8 cellular contexts compared by ENCODE assay signal in genomic region chr22:29225422-29226090, GRCh38. TPM values are rescaled to one million over a fixed set of nuclear protein-coding genes. Genes with fewer than 3 reads are reported as not detected.
DNase-seq lines count a peak whose midpoint lies in the region; ATAC-seq, FAIRE-seq and TF ChIP-seq lines count a peak whose summit lies in the region.
"Had no signal": no experiment of that assay in that cellular context is flagged by ENCODE, and none has a peak within 500 bp of the region (broad histone marks: within the 10 kb centered on the region; RNA-seq: fewer than 3 reads in every experiment).

No MANE protein-coding gene starts in this region.

- ATAC-seq in body of pancreas (peak; percentile 57), HepG2 (peak; percentile 76), HG02973 (IDR thresholded peaks at IDR 0.05; ENCODE audit: unreplicated experiment) (no peak)

- no peaks in the 10 kb centered on the region for H3K9me3 ChIP-seq in body of pancreas
- H3K9me3 ChIP-seq in HepG2 (ENCODE audit: low read length), result no peaks in the 10 kb centered on the region
- H3K9me3 ChIP-seq in suprapubic skin, result no peaks in the 10 kb centered on the region

- DNase-seq in NCI-H1092 treated with DMSO at 0.1 percent for 48 hours (lab: John Stamatoyannopoulos, UW), result peak; percentile 68
- DNase-seq in body of pancreas, result peak in 3 of 4 donors; percentile 30 to 80 (median 45)
- no peak for DNase-seq in HepG2 (ENCODE audit: low spot score)
- DNase-seq in suprapubic skin (ENCODE audit: low spot score in 2 of 2), result peak in 1 of 2 donors; percentile 82
- DNase-seq in stimulated activated CD4-positive, alpha-beta T cell treated with anti-CD3 and anti-CD28 coated beads, Interleukin-4, amount 100 ng/mL, for 24 hours, result no peak
- DNase-seq in ecto neural progenitor cell (ENCODE audit: low spot score), result no peak
- DNase-seq: activated naive CD4-positive, alpha-beta T cell treated with anti-CD3 and anti-CD28 coated beads, Interleukin-2, amount 50 U/mL, for 16 hours had no signal

- intact Hi-C loops in body of pancreas (cut with DNase I) (no loop called here), HepG2 (cut with micrococcal nuclease; ENCODE audit: unreplicated experiment) (no loop called here)

- no peak for TF ChIP-seq RAD21 in HepG2 (CRISPR knock-in tag; IDR thresholded peaks at IDR 0.05)

- BruUV-seq in HepG2 (replicated peaks; lab: Mats Ljungman, UMichigan), result no TSS peak

- H3K4me3 ChIP-seq in body of pancreas (no peak overlapping the region), HepG2 (replicated peaks in 1 of 3; ENCODE audit: insufficient read depth in 1 of 3, low read depth in 2 of 3, low read length in 3 of 3) (peak overlapping the region in 1 of 3 experiments; percentile 43; a peak in 1 of 6 replicates), suprapubic skin (no peak overlapping the region)

- H3K9ac ChIP-seq in HepG2 (ENCODE audit: insufficient read depth, low read depth, low read length), result no peak overlapping the region

- H4K20me1 ChIP-seq in HepG2 (ENCODE audit: insufficient read depth, low read length), result no peaks in the 10 kb centered on the region

- H2AFZ ChIP-seq in HepG2 (ENCODE audit: low read length), result no peak overlapping the region

- TF ChIP-seq POLR2A in body of pancreas (IDR thresholded peaks at IDR 0.05) (no peak), HepG2 (IDR thresholded peaks at IDR 0.05; ENCODE audit: insufficient read depth in 1 of 2, low read depth in 2 of 2, low read length in 2 of 2) (no peak), suprapubic skin (IDR thresholded peaks at IDR 0.05) (no peak)

- H3K27me3 ChIP-seq in body of pancreas, result no peaks in the 10 kb centered on the region
- H3K27me3 ChIP-seq in HepG2 (ENCODE audit: control insufficient read depth in 1 of 2, insufficient read depth in 2 of 2, low read length in 2 of 2), result peaks cover 10 to 29% of the 10 kb centered on the region in 2 experiments
- H3K27me3 ChIP-seq in suprapubic skin, result no peaks in the 10 kb centered on the region

- WGBS in body of pancreas, 2 donors, result 61 to 70% methylated on average over 5 to 16 of the region's 16 CpGs
- 7% methylated on average over 8 of the region's 16 CpGs for WGBS in HepG2 (ENCODE audit: low lambda C conversion rate)
- 45% methylated on average over 5 of the region's 16 CpGs for WGBS in suprapubic skin

- peak overlapping the region; percentile 31; the same call in 1 of the 2 replicates for H3K4me2 ChIP-seq in HepG2 (ENCODE audit: low read depth, low read length)

- POLR2A ChIA-PET in HepG2 (lab: Yijun Ruan, JAX), result no interaction called here

- FAIRE-seq in HepG2 (lab: Jason Lieb, UNC), result no peak

- no peaks in the 10 kb centered on the region for H3K36me3 ChIP-seq in body of pancreas (replicated peaks in 1 of 2; ENCODE audit: insufficient read depth in 1 of 2, low read depth in 2 of 2)
- H3K36me3 ChIP-seq in HepG2 (replicated peaks in 1 of 2; ENCODE audit: control insufficient read depth in 1 of 2, insufficient read depth in 2 of 2, low read length in 2 of 2), result no peaks in the 10 kb centered on the region
- H3K36me3 ChIP-seq in suprapubic skin, result no peaks in the 10 kb centered on the region

- H3K79me2 ChIP-seq in HepG2 (ENCODE audit: insufficient read depth, low read length), result no peaks in the 10 kb centered on the region

- in situ Hi-C loops in HepG2 (cut with HindIII; ENCODE audit: extremely low pct_ligation_motif_present, low pct_unique_long_range_greater_than_20kb), result no loop called here

- peaks cover 8% of the 10 kb centered on the region for H3K4me1 ChIP-seq in body of pancreas
- peaks cover 27% of the 10 kb centered on the region for H3K4me1 ChIP-seq in HepG2 (ENCODE audit: insufficient read depth, low read length)
- peaks cover 22% of the 10 kb centered on the region for H3K4me1 ChIP-seq in suprapubic skin

- TF ChIP-seq CTCF in body of pancreas (IDR thresholded peaks at IDR 0.05) (peak in 1 of 7 experiments; percentile 23), HepG2 (CRISPR knock-in tag; IDR thresholded peaks at IDR 0.05) (no peak), suprapubic skin (IDR thresholded peaks at IDR 0.05) (no peak)

- no peak for TF ChIP-seq EP300 in HepG2 (IDR thresholded peaks at IDR 0.05; ENCODE audit: low read depth in 2 of 2, low read length in 2 of 2)
- TF ChIP-seq EP300 in HepG2 (CRISPR knock-in tag; IDR thresholded peaks at IDR 0.05; ENCODE audit: borderline replicate concordance), result no peak
- TF ChIP-seq EP300 in suprapubic skin (IDR thresholded peaks at IDR 0.05), result no peak

- CTCF ChIA-PET in HepG2 (lab: Yijun Ruan, JAX; ENCODE audit: low intra/inter-chr PET ratio, low total read pairs), result no interaction called here

- H3K27ac ChIP-seq in body of pancreas, result peak overlapping the region in 3 of 4 donors; percentile 2 to 16 (median 6)
- no peak overlapping the region for H3K27ac ChIP-seq in HepG2 (ENCODE audit: extremely low read length, insufficient read depth, low read length)
- H3K27ac ChIP-seq in suprapubic skin, result peak overlapping the region; percentile 51

RNA-seq across cellular contexts. Expression of gene EMID1, which starts 19.9 kb away (rescaled TPM):
- total RNA-seq in body of pancreas (10 to 100 TPM in 1 of 2 donors, 1 to 10 TPM in 1; 5.9 to 25.9 TPM), HepG2 (2016; rRNA removed; fragmentation: Illumina TruSeq; extraction: Trizol) (0.21 and 0.82 TPM in 2 replicates), suprapubic skin (1 to 10 TPM; 1.6 to 7.4 (median 2.9) TPM)
- total RNA-seq in HepG2 (2016; cell fraction: cytosol; rRNA removed; fragmentation: Illumina TruSeq; extraction: Trizol; ENCODE audit: low read depth), result 2.7 and 2.8 TPM in 2 replicates
- 0.09 and 0.26 TPM in 2 replicates for total RNA-seq in HepG2 (2016; cell fraction: insoluble cytoplasmic fraction; rRNA removed; fragmentation: Illumina TruSeq; extraction: Trizol)
- total RNA-seq in HepG2 (2016; cell fraction: membrane; rRNA removed; fragmentation: Illumina TruSeq; extraction: Trizol), result 1.7 and 2.1 TPM in 2 replicates
- 0.25 and 0.50 TPM in 2 replicates for total RNA-seq in HepG2 (2016; cell fraction: nucleus; rRNA removed; fragmentation: Illumina TruSeq; extraction: Trizol)
- 0.45 and 0.81 TPM in 2 replicates for polyA plus RNA-seq in HepG2 (2011; rRNA removed)
- polyA plus RNA-seq in HepG2 (2011; cell fraction: cytosol; rRNA removed), result 0.37 and 1.1 TPM in 2 replicates
- 2.1 and 2.4 TPM in 2 replicates for polyA plus RNA-seq in HepG2 (2011; cell fraction: nucleus; rRNA removed)
- polyA plus RNA-seq in HepG2 (2012), result 0.46 and 0.72 TPM in 2 replicates
- 2.6 and 3.8 TPM in 2 replicates for polyA plus RNA-seq in HepG2 (2016; cell fraction: cytosol; fragmentation: Illumina TruSeq; extraction: Trizol; ENCODE audit: low read depth)
- polyA plus RNA-seq in HepG2 (2016; cell fraction: insoluble cytoplasmic fraction; fragmentation: Illumina TruSeq; extraction: Trizol; ENCODE audit: low read depth), result 0.25 and 0.50 TPM in 2 replicates
- polyA plus RNA-seq in HepG2 (2016; cell fraction: membrane; fragmentation: Illumina TruSeq; extraction: Trizol; ENCODE audit: low read depth), result 1.4 and 2.2 TPM in 2 replicates
- polyA plus RNA-seq in HepG2 (2016; cell fraction: nucleus; fragmentation: Illumina TruSeq; extraction: Trizol; ENCODE audit: insufficient read depth, low read depth), result 1.0 TPM in 2 replicates
- 0.09 and 2.4 TPM in 2 replicates for polyA minus RNA-seq in HepG2 (2011; rRNA and poly(A)+ RNA removed; ENCODE audit: low replicate concordance)
- not detected in 2 replicates for polyA minus RNA-seq in HepG2 (2011; cell fraction: cytosol; rRNA and poly(A)+ RNA removed)
- 0.99 and 1.3 TPM in 2 replicates for polyA minus RNA-seq in HepG2 (2011; cell fraction: nucleus; rRNA and poly(A)+ RNA removed)

RNA-seq across cellular contexts. Expression of gene RHBDD3, which starts 42.2 kb away (rescaled TPM):
- total RNA-seq in body of pancreas (10 to 100 TPM; 32.4 to 42.2 TPM), HepG2 (2016; rRNA removed; fragmentation: Illumina TruSeq; extraction: Trizol) (12.6 and 26.7 TPM in 2 replicates), suprapubic skin (10 to 100 TPM; 10.1 to 22.7 (median 17.2) TPM)
- 8.3 and 9.2 TPM in 2 replicates for total RNA-seq in HepG2 (2016; cell fraction: cytosol; rRNA removed; fragmentation: Illumina TruSeq; extraction: Trizol; ENCODE audit: low read depth)
- 12.3 and 26.7 TPM in 2 replicates for total RNA-seq in HepG2 (2016; cell fraction: insoluble cytoplasmic fraction; rRNA removed; fragmentation: Illumina TruSeq; extraction: Trizol)
- total RNA-seq in HepG2 (2016; cell fraction: membrane; rRNA removed; fragmentation: Illumina TruSeq; extraction: Trizol), result 16.9 and 21.6 TPM in 2 replicates
- 24.7 and 26.9 TPM in 2 replicates for total RNA-seq in HepG2 (2016; cell fraction: nucleus; rRNA removed; fragmentation: Illumina TruSeq; extraction: Trizol)
- 12.1 and 21.0 TPM in 2 replicates for polyA plus RNA-seq in HepG2 (2011; rRNA removed)
- polyA plus RNA-seq in HepG2 (2011; cell fraction: cytosol; rRNA removed), result 10.6 and 17.9 TPM in 2 replicates
- 38.6 and 38.8 TPM in 2 replicates for polyA plus RNA-seq in HepG2 (2011; cell fraction: nucleus; rRNA removed)
- 8.5 and 12.8 TPM in 2 replicates for polyA plus RNA-seq in HepG2 (2012)
- polyA plus RNA-seq in HepG2 (2016; cell fraction: cytosol; fragmentation: Illumina TruSeq; extraction: Trizol; ENCODE audit: low read depth), result 6.5 and 10.4 TPM in 2 replicates
- 10.8 and 11.3 TPM in 2 replicates for polyA plus RNA-seq in HepG2 (2016; cell fraction: insoluble cytoplasmic fraction; fragmentation: Illumina TruSeq; extraction: Trizol; ENCODE audit: low read depth)
- polyA plus RNA-seq in HepG2 (2016; cell fraction: membrane; fragmentation: Illumina TruSeq; extraction: Trizol; ENCODE audit: low read depth), result 11.9 and 12.6 TPM in 2 replicates
- 59.8 and 60.3 TPM in 2 replicates for polyA plus RNA-seq in HepG2 (2016; cell fraction: nucleus; fragmentation: Illumina TruSeq; extraction: Trizol; ENCODE audit: insufficient read depth, low read depth)
- 9.9 and 18.2 TPM in 2 replicates for polyA minus RNA-seq in HepG2 (2011; rRNA and poly(A)+ RNA removed; ENCODE audit: low replicate concordance)
- polyA minus RNA-seq in HepG2 (2011; cell fraction: cytosol; rRNA and poly(A)+ RNA removed), result 5.7 and 7.1 TPM in 2 replicates
- polyA minus RNA-seq in HepG2 (2011; cell fraction: nucleus; rRNA and poly(A)+ RNA removed), result 7.7 and 9.3 TPM in 2 replicates

RNA-seq across cellular contexts. Expression of gene EWSR1, which starts 42.5 kb away (rescaled TPM):
- total RNA-seq in body of pancreas, result 100 to 1,000 TPM; 142 to 175 TPM
- total RNA-seq in HepG2 (2016; rRNA removed; fragmentation: Illumina TruSeq; extraction: Trizol), result 167 and 211 TPM in 2 replicates
- 28.9 and 32.2 TPM in 2 replicates for total RNA-seq in HepG2 (2016; cell fraction: cytosol; rRNA removed; fragmentation: Illumina TruSeq; extraction: Trizol; ENCODE audit: low read depth)
- 146 and 211 TPM in 2 replicates for total RNA-seq in HepG2 (2016; cell fraction: insoluble cytoplasmic fraction; rRNA removed; fragmentation: Illumina TruSeq; extraction: Trizol)
- 47.2 and 49.1 TPM in 2 replicates for total RNA-seq in HepG2 (2016; cell fraction: membrane; rRNA removed; fragmentation: Illumina TruSeq; extraction: Trizol)
- 216 and 251 TPM in 2 replicates for total RNA-seq in HepG2 (2016; cell fraction: nucleus; rRNA removed; fragmentation: Illumina TruSeq; extraction: Trizol)
- polyA plus RNA-seq in HepG2 (2011; rRNA removed), result 326 and 401 TPM in 2 replicates
- polyA plus RNA-seq in HepG2 (2011; cell fraction: cytosol; rRNA removed), result 202 and 208 TPM in 2 replicates
- 687 and 755 TPM in 2 replicates for polyA plus RNA-seq in HepG2 (2011; cell fraction: nucleus; rRNA removed)
- 138 and 189 TPM in 2 replicates for polyA plus RNA-seq in HepG2 (2012)
- polyA plus RNA-seq in HepG2 (2016; cell fraction: cytosol; fragmentation: Illumina TruSeq; extraction: Trizol; ENCODE audit: low read depth), result 22.8 and 25.5 TPM in 2 replicates
- polyA plus RNA-seq in HepG2 (2016; cell fraction: insoluble cytoplasmic fraction; fragmentation: Illumina TruSeq; extraction: Trizol; ENCODE audit: low read depth), result 183 and 203 TPM in 2 replicates
- polyA plus RNA-seq in HepG2 (2016; cell fraction: membrane; fragmentation: Illumina TruSeq; extraction: Trizol; ENCODE audit: low read depth), result 29.2 and 38.3 TPM in 2 replicates
- 477 and 502 TPM in 2 replicates for polyA plus RNA-seq in HepG2 (2016; cell fraction: nucleus; fragmentation: Illumina TruSeq; extraction: Trizol; ENCODE audit: insufficient read depth, low read depth)
- polyA minus RNA-seq in HepG2 (2011; rRNA and poly(A)+ RNA removed; ENCODE audit: low replicate concordance), result 381 and 574 TPM in 2 replicates
- 103 and 111 TPM in 2 replicates for polyA minus RNA-seq in HepG2 (2011; cell fraction: cytosol; rRNA and poly(A)+ RNA removed)
- polyA minus RNA-seq in HepG2 (2011; cell fraction: nucleus; rRNA and poly(A)+ RNA removed), result 302 and 303 TPM in 2 replicates
- total RNA-seq in suprapubic skin, result 100 to 1,000 TPM; 132 to 308 (median 170) TPM

Comparison
In these comparisons a context has a peak if more than half of its experiments do, and no peak if none do; other contexts are left out.
1. DNase-seq: peak in NCI-H1092 treated with DMSO at 0.1 percent for 48 hours (single experiment) and body of pancreas (3 of 4); none in HepG2 (single experiment), stimulated activated CD4-positive, alpha-beta T cell treated with anti-CD3 and anti-CD28 coated beads, Interleukin-4, amount 100 ng/mL, for 24 hours (single experiment) and ecto neural progenitor cell (single experiment).